Comparison of ENCODE assay signal across 8 cellular contexts in genomic region chrX:63917296-63917695, GRCh38.
"Had no signal": no experiment of that assay in that cellular context is flagged by ENCODE, and none has a peak within 500 bp of the region (broad histone marks: within the 10 kb centered on the region; RNA-seq: fewer than 3 reads in every experiment).

No MANE protein-coding gene starts in this region.

- H3K27ac ChIP-seq: HL-60 had no signal

- DNase-seq: H9, HCEC 1CT, IMR-90, Kasumi-1, KG1 had no signal

- ATAC-seq: GM23338, K562 had no signal

- H3K4me3 ChIP-seq: GM23338, K562 had no signal
